ENCODE assay signal across 1 cellular context in the genomic region with DNA sequence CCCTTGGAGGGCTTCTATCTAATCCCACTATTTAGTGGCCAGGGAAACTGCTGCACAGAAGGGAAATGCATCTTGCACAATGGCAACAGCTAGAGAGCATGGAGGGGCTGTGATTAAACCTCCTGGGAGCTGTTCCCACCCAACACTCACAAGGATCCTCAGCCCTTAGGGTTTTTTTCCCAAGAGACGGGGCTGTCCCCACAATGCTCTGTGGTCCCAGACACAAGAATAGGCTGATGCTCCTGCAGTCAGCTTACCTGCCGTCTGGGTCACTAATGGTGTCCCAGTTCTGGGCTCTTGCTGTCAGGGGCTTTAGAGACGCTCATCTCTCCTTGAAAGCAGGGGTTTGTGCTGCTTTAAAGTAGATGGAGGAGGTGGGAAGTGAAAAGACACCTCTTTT.
TF ChIP-seq lines count a peak whose summit lies in the region.

No MANE protein-coding gene starts in this region.

TF ChIP-seq in GM23338, 12 proteins besides CTCF, POLR2A, EP300 and RAD21 (continued from another document):
- TF ChIP-seq, protein P1, sequence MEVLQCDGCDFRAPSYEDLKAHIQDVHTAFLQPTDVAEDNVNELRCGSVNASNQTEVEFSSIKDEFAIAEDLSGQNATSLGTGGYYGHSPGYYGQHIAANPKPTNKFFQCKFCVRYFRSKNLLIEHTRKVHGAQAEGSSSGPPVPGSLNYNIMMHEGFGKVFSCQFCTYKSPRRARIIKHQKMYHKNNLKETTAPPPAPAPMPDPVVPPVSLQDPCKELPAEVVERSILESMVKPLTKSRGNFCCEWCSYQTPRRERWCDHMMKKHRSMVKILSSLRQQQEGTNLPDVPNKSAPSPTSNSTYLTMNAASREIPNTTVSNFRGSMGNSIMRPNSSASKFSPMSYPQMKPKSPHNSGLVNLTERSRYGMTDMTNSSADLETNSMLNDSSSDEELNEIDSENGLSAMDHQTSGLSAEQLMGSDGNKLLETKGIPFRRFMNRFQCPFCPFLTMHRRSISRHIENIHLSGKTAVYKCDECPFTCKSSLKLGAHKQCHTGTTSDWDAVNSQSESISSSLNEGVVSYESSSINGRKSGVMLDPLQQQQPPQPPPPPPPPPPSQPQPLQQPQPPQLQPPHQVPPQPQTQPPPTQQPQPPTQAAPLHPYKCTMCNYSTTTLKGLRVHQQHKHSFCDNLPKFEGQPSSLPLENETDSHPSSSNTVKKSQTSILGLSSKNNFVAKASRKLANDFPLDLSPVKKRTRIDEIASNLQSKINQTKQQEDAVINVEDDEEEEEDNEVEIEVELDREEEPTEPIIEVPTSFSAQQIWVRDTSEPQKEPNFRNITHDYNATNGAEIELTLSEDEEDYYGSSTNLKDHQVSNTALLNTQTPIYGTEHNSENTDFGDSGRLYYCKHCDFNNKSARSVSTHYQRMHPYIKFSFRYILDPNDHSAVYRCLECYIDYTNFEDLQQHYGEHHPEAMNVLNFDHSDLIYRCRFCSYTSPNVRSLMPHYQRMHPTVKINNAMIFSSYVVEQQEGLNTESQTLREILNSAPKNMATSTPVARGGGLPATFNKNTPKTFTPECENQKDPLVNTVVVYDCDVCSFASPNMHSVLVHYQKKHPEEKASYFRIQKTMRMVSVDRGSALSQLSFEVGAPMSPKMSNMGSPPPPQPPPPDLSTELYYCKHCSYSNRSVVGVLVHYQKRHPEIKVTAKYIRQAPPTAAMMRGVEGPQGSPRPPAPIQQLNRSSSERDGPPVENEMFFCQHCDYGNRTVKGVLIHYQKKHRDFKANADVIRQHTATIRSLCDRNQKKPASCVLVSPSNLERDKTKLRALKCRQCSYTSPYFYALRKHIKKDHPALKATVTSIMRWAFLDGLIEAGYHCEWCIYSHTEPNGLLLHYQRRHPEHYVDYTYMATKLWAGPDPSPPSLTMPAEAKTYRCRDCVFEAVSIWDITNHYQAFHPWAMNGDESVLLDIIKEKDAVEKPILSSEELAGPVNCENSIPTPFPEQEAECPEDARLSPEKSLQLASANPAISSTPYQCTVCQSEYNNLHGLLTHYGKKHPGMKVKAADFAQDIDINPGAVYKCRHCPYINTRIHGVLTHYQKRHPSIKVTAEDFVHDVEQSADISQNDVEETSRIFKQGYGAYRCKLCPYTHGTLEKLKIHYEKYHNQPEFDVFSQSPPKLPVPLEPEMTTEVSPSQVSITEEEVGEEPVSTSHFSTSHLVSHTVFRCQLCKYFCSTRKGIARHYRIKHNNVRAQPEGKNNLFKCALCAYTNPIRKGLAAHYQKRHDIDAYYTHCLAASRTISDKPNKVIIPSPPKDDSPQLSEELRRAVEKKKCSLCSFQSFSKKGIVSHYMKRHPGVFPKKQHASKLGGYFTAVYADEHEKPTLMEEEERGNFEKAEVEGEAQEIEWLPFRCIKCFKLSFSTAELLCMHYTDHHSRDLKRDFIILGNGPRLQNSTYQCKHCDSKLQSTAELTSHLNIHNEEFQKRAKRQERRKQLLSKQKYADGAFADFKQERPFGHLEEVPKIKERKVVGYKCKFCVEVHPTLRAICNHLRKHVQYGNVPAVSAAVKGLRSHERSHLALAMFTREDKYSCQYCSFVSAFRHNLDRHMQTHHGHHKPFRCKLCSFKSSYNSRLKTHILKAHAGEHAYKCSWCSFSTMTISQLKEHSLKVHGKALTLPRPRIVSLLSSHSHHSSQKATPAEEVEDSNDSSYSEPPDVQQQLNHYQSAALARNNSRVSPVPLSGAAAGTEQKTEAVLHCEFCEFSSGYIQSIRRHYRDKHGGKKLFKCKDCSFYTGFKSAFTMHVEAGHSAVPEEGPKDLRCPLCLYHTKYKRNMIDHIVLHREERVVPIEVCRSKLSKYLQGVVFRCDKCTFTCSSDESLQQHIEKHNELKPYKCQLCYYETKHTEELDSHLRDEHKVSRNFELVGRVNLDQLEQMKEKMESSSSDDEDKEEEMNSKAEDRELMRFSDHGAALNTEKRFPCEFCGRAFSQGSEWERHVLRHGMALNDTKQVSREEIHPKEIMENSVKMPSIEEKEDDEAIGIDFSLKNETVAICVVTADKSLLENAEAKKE (CRISPR knock-in tag; IDR thresholded peaks at IDR 0.05): no peak
- TF ChIP-seq EZH2 (IDR thresholded peaks at IDR 0.05; ENCODE audit: low read depth, unreplicated experiment) (no peak), EZH2phosphoT487 (IDR thresholded peaks at IDR 0.05; ENCODE audit: unreplicated experiment) (no peak), ZNF114 (CRISPR knock-in tag; IDR thresholded peaks at IDR 0.05) (no peak), ZNF331 (CRISPR knock-in tag; IDR thresholded peaks at IDR 0.05; ENCODE audit: low read depth) (no peak)
- TF ChIP-seq, protein P2, sequence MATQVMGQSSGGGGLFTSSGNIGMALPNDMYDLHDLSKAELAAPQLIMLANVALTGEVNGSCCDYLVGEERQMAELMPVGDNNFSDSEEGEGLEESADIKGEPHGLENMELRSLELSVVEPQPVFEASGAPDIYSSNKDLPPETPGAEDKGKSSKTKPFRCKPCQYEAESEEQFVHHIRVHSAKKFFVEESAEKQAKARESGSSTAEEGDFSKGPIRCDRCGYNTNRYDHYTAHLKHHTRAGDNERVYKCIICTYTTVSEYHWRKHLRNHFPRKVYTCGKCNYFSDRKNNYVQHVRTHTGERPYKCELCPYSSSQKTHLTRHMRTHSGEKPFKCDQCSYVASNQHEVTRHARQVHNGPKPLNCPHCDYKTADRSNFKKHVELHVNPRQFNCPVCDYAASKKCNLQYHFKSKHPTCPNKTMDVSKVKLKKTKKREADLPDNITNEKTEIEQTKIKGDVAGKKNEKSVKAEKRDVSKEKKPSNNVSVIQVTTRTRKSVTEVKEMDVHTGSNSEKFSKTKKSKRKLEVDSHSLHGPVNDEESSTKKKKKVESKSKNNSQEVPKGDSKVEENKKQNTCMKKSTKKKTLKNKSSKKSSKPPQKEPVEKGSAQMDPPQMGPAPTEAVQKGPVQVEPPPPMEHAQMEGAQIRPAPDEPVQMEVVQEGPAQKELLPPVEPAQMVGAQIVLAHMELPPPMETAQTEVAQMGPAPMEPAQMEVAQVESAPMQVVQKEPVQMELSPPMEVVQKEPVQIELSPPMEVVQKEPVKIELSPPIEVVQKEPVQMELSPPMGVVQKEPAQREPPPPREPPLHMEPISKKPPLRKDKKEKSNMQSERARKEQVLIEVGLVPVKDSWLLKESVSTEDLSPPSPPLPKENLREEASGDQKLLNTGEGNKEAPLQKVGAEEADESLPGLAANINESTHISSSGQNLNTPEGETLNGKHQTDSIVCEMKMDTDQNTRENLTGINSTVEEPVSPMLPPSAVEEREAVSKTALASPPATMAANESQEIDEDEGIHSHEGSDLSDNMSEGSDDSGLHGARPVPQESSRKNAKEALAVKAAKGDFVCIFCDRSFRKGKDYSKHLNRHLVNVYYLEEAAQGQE (IDR thresholded peaks at IDR 0.05; ENCODE audit: unreplicated experiment): no peak
